ENCODE assay signal across 12 cellular contexts in the genomic region with DNA sequence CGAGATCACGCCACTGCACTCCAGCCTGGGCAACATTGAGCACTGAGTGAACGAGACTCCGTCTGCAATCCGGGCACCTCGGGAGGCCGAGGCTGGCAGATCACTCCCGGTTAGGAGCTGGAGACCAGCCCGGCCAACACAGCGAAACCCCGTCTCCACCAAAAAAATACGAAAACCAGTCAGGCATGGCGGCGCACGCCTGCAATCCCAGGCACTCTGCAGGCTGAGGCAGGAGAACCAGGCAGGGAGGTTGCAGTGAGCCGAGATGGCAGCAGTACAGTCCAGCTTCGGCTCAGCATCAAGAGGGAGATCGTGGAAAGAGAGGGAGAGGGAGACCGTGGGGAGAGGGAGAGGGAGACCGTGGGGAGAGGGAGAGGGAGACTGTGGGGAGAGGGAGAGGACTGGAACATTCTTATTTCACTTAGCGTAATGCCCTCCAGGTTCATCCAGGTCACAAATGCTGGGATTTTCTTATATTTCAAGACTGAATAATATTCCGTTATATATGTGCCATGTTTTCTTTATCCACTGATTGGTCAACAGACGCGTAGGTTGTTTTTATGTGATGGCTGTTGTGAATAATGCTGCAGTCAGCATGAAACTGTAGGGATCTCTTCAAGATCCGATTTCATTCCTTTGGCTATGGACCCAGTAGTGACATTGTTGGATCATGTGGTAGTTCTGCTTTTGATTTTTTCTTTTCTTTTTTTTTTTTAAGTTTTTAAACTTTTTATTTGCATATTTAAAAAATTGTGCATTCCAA. TPM values are rescaled to one million over a fixed set of nuclear protein-coding genes. Genes with fewer than 3 reads are reported as not detected.
"Had no signal": no experiment of that assay in that cellular context is flagged by ENCODE, and none has a peak within 500 bp of the region (broad histone marks: within the 10 kb centered on the region; RNA-seq: fewer than 3 reads in every experiment).

No MANE protein-coding gene starts in this region.

RNA-seq across cellular contexts. Expression of a gene that starts 21.7 kb away (rescaled TPM):
- total RNA-seq: activated CD8-positive, alpha-beta T cell treated with anti-CD3 and anti-CD28 coated beads, Interleukin-2, amount 10 ng/mL, durations not matched to agents 7 days and 5 days; astrocyte; chondrocyte; foreskin keratinocyte had no signal
- polyA plus RNA-seq: foreskin keratinocyte had no signal

RNA-seq across cellular contexts. Expression of a gene that starts 41.4 kb away (rescaled TPM):
- total RNA-seq: activated CD4-positive, alpha-beta memory T cell treated with anti-CD3 and anti-CD28 coated beads for 36 hours; activated CD4-positive, alpha-beta T cell treated with anti-CD3 and anti-CD28 coated beads for 36 hours; activated CD4-positive, alpha-beta T cell treated with anti-CD3 and anti-CD28 coated beads, Interleukin-2, amount 10 ng/mL, durations not matched to agents 24 days and 14 days; activated CD8-positive, alpha-beta T cell treated with anti-CD3 and anti-CD28 coated beads, Interleukin-2, amount 10 ng/mL, durations not matched to agents 7 days and 5 days; activated T-cell treated with anti-CD3 and anti-CD28 coated beads, Interleukin-2, amount 50 U/mL, for 72 hours; astrocyte; bronchial epithelial cell; chondrocyte; dermis blood vessel endothelial cell; esophagus muscularis mucosa; foreskin keratinocyte; gastrocnemius medialis had no signal
- polyA plus RNA-seq: foreskin keratinocyte had no signal
